In the genomic region with DNA sequence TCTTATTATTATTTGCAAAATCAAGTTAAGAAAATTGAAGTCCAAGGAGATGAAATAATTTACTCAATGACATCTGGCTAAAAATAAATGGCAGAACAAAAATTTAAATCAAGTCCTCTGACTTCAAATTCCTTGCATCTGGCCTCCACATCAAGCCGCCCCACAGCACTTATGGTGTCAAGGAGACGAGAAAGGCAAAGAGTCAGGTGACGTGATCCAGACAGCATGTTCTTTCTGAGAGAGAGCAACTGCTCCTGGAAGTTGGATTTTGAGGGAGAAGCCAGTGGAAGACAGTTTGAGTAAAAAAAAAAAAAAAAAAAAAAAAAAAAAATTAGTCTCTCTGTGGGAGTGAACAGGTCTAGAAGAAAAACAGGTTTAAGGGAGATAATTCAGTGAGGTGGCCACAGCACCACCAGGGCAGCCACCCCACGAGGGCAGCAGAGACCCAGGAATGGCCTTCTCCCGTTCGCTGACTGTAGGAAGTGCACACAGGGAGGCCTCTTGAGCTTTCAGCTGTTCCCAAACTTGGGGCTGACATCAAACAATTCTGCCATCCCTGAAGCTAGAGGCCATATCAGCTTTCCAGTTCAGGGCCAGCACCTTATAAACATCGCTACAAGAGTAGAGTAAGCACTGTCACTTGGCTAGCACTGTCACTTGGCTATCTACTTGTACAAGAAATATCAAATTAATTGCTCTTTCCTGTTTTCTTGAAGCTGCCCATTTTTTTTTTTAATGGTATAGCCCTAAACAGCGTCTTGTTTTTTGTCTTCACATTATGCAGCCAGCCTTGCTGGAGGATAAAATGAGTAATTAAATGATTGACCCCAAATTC, we compare ENCODE assay signal across 8 cellular contexts. TPM values are rescaled to one million over a fixed set of nuclear protein-coding genes. Genes with fewer than 3 reads are reported as not detected.
DNase-seq lines count a peak whose midpoint lies in the region; ATAC-seq and TF ChIP-seq lines count a peak whose summit lies in the region.

No MANE protein-coding gene starts in this region.

- peak; percentile 88 for TF ChIP-seq RAD21 in HCT116 (IDR thresholded peaks at IDR 0.05; ENCODE audit: low read depth)

- 51 to 62% methylated on average over 7 to 8 of the region's 8 CpGs for WGBS in endodermal cell (ENCODE audit: insufficient coverage in 1 of 2, insufficient read length in 1 of 2), 2 experiments
- WGBS in mesenchymal stem cell: 53% methylated on average over 8 of the region's 8 CpGs

- no peak overlapping the region for H2AK5ac ChIP-seq in mesenchymal stem cell (ENCODE audit: low read length, severe bottlenecking)

- no peak overlapping the region for H2AFZ ChIP-seq in HCT116 (ENCODE audit: low read depth, low read length, poor library complexity, severe bottlenecking)
- no peak overlapping the region for H2AFZ ChIP-seq in mesenchymal stem cell (ENCODE audit: low read depth, low read length)

- POLR2A ChIA-PET in CD4-positive, alpha-beta memory T cell (lab: Charles Lee; ENCODE audit: partially characterized antibody): interaction anchor here (0.6 to 2.8 kb wide), 6 partner anchors 10 to 287 kb away, joined by 3 to 11 read pairs (median 8); no protein-coding TSS in a partner anchor
- POLR2A ChIA-PET in HCT116 (lab: Charles Lee): interaction anchor here (0.7 kb wide), 1 partner anchor 266 kb away, joined by 3 read pairs; no protein-coding TSS in a partner anchor
- POLR2A ChIA-PET in activated CD8-positive, alpha-beta T cell treated with anti-CD3 and anti-CD28 coated beads for 36 hours (lab: Charles Lee): interaction anchor here (0.7 kb wide), 1 partner anchor 16 kb away, joined by 3 read pairs; no protein-coding TSS in a partner anchor

- peak; percentile 97 for ATAC-seq in HCT116
- peak; percentile 67 for ATAC-seq in activated CD8-positive, alpha-beta T cell treated with anti-CD3 and anti-CD28 coated beads for 36 hours

- H3K9ac ChIP-seq in HCT116 (ENCODE audit: low read length): no peak overlapping the region
- no peak overlapping the region for H3K9ac ChIP-seq in endodermal cell (ENCODE audit: extremely low read depth, low read length, poor library complexity, severe bottlenecking)
- no peak overlapping the region for H3K9ac ChIP-seq in mesenchymal stem cell (ENCODE audit: low read length)

- peak overlapping the region in 3 of 7 donors; percentile 11 to 80 (median 47) for H3K27ac Mint-ChIP-seq in CD4-positive, alpha-beta memory T cell
- H3K27ac Mint-ChIP-seq in activated CD8-positive, alpha-beta T cell treated with anti-CD3 and anti-CD28 coated beads for 36 hours: no peak overlapping the region
- no peak overlapping the region for H3K27ac Mint-ChIP-seq in endodermal cell

- DNase-seq in CD4-positive, alpha-beta memory T cell: peak in 4 of 5 donors; percentile 41 to 54 (median 52)
- DNase-seq in HCT116 (ENCODE audit: low read depth, low spot score) (peak; percentile 42), NCI-H526 (lab: John Stamatoyannopoulos, UW) (peak; percentile 13 to 77), endodermal cell (peak; percentile 92), mesenchymal stem cell (peak; percentile 77), NCI-H446 treated with DMSO at 0.1 percent for 48 hours (lab: John Stamatoyannopoulos, UW) (no peak)
- DNase-seq in activated CD8-positive, alpha-beta T cell treated with anti-CD3 and anti-CD28 coated beads for 36 hours: peak; percentile 77
- DNase-seq in stimulated activated CD8-positive, alpha-beta memory T cell treated with anti-CD3 and anti-CD28 coated beads, Interleukin-4, amount 100 ng/mL, for 24 hours (ENCODE audit: low read depth): peak; percentile 43

- no peak overlapping the region for H3K27ac ChIP-seq in CD4-positive, alpha-beta memory T cell (ENCODE audit: low read depth, low read length)
- H3K27ac ChIP-seq in HCT116 (ENCODE audit: low read depth, low read length) (no peak overlapping the region), endodermal cell (ENCODE audit: low read depth, low read length) (no peak overlapping the region), mesenchymal stem cell (ENCODE audit: low read length, poor library complexity, severe bottlenecking) (no peak overlapping the region)

- no peaks in the 10 kb centered on the region for H3K27me3 Mint-ChIP-seq in CD4-positive, alpha-beta memory T cell
- H3K27me3 Mint-ChIP-seq in activated CD8-positive, alpha-beta T cell treated with anti-CD3 and anti-CD28 coated beads for 36 hours: no peaks in the 10 kb centered on the region
- no peaks in the 10 kb centered on the region for H3K27me3 Mint-ChIP-seq in endodermal cell (ENCODE audit: insufficient read depth)

- H3K14ac ChIP-seq in mesenchymal stem cell (ENCODE audit: low read length in 2 of 2): no peak overlapping the region

- H4K8ac ChIP-seq in mesenchymal stem cell (ENCODE audit: low read length): no peak overlapping the region

- TF ChIP-seq CTCF in HCT116 (IDR thresholded peaks at IDR 0.05 in 2 of 3, conservative IDR thresholded peaks at IDR 0.05 in 1 of 3; ENCODE audit: borderline replicate concordance in 1 of 3, insufficient read depth in 1 of 3, low read depth in 2 of 3, low read length in 2 of 3) (peak; percentile 59 to 84 (median 67)), endodermal cell (conservative IDR thresholded peaks at IDR 0.05) (peak; percentile 92)
- TF ChIP-seq CTCF in activated CD8-positive, alpha-beta T cell treated with anti-CD3 and anti-CD28 coated beads for 36 hours (IDR thresholded peaks at IDR 0.05): peak; percentile 52

- RAD21 ChIA-PET in HCT116 (lab: Charles Lee; ENCODE audit: low non-redundant PET in 1 of 2, low total read pairs in 2 of 2, uncharacterized antibody in 2 of 2, unreplicated experiment in 2 of 2): interaction anchor here (0.6 to 1.4 kb wide), 8 partner anchors 26 to 784 kb away, joined by 3 to 7 read pairs (median 3); no protein-coding TSS in a partner anchor

- H3K79me1 ChIP-seq in mesenchymal stem cell (replicated peaks; ENCODE audit: low read length, poor library complexity, severe bottlenecking): no peaks in the 10 kb centered on the region

- H4K91ac ChIP-seq in mesenchymal stem cell (ENCODE audit: low read length): no peak overlapping the region

- no peak overlapping the region for H2BK120ac ChIP-seq in mesenchymal stem cell (ENCODE audit: low read depth, low read length)

- H3K27me3 ChIP-seq in CD4-positive, alpha-beta memory T cell (ENCODE audit: insufficient read depth, low read length): no peaks in the 10 kb centered on the region
- H3K27me3 ChIP-seq in HCT116 (ENCODE audit: insufficient read depth, low read length): no peaks in the 10 kb centered on the region
- H3K27me3 ChIP-seq in endodermal cell (ENCODE audit: control insufficient read depth, insufficient read depth, low read length, poor library complexity, severe bottlenecking): no peaks in the 10 kb centered on the region
- H3K27me3 ChIP-seq in mesenchymal stem cell (ENCODE audit: control insufficient read depth in 1 of 2, insufficient read depth in 1 of 2, low read length in 2 of 2): no peaks in the 10 kb centered on the region

- H3K4me2 ChIP-seq in HCT116 (ENCODE audit: low read length) (no peak overlapping the region), mesenchymal stem cell (ENCODE audit: low read length, poor library complexity, severe bottlenecking) (no peak overlapping the region)

- H2BK15ac ChIP-seq in mesenchymal stem cell (ENCODE audit: low read depth, poor library complexity, severe bottlenecking): no peak overlapping the region

- H4K20me1 ChIP-seq in HCT116 (ENCODE audit: insufficient read depth): no peaks in the 10 kb centered on the region

- TF ChIP-seq POLR2A in HCT116 (IDR thresholded peaks at IDR 0.05; ENCODE audit: borderline replicate concordance, extremely low read depth, insufficient read depth, insufficient read length): no peak

- no TSS peak for BruUV-seq in HCT116 (replicated peaks; lab: Mats Ljungman, UMichigan)

- no peak overlapping the region for H3K4ac ChIP-seq in mesenchymal stem cell (ENCODE audit: low read depth in 1 of 2, low read length in 2 of 2)

- peaks cover 29% of the 10 kb centered on the region for H3K4me1 ChIP-seq in CD4-positive, alpha-beta memory T cell (ENCODE audit: insufficient read depth, low read length)
- H3K4me1 ChIP-seq in HCT116 (ENCODE audit: control insufficient read depth in 1 of 2, insufficient read depth in 2 of 2, low read length in 2 of 2): no peaks in the 10 kb centered on the region
- H3K4me1 ChIP-seq in endodermal cell (ENCODE audit: control insufficient read depth, insufficient read depth, low read length): no peaks in the 10 kb centered on the region
- H3K4me1 ChIP-seq in mesenchymal stem cell (ENCODE audit: control insufficient read depth, insufficient read depth, low read depth, low read length): no peaks in the 10 kb centered on the region

- H3K36me3 ChIP-seq in CD4-positive, alpha-beta memory T cell (ENCODE audit: insufficient read depth, low read length): no peaks in the 10 kb centered on the region
- H3K36me3 ChIP-seq in HCT116 (ENCODE audit: control insufficient read depth in 1 of 2, insufficient read depth in 2 of 2, low read length in 2 of 2) (no peaks in the 10 kb centered on the region), endodermal cell (ENCODE audit: control insufficient read depth, insufficient read depth, low read length) (no peaks in the 10 kb centered on the region), mesenchymal stem cell (ENCODE audit: control insufficient read depth in 1 of 2, insufficient read depth in 2 of 2, low read depth in 1 of 2, low read length in 2 of 2) (no peaks in the 10 kb centered on the region)

- no peaks in the 10 kb centered on the region for H3K9me3 ChIP-seq in CD4-positive, alpha-beta memory T cell (ENCODE audit: control insufficient read depth in 1 of 2, low read length in 2 of 2)
- H3K9me3 ChIP-seq in HCT116 (ENCODE audit: control insufficient read depth in 1 of 2, insufficient read depth in 1 of 2, low read depth in 1 of 2, low read length in 2 of 2) (no peaks in the 10 kb centered on the region), endodermal cell (ENCODE audit: control insufficient read depth, low read length) (no peaks in the 10 kb centered on the region), mesenchymal stem cell (ENCODE audit: control insufficient read depth, low read length) (no peaks in the 10 kb centered on the region)

- no peaks in the 10 kb centered on the region for H3K9me2 ChIP-seq in HCT116 (ENCODE audit: insufficient read depth)

- peaks cover 0 to 2% (median 0%) of the 10 kb centered on the region in 8 donors for H3K9me3 Mint-ChIP-seq in CD4-positive, alpha-beta memory T cell
- H3K9me3 Mint-ChIP-seq in activated CD8-positive, alpha-beta T cell treated with anti-CD3 and anti-CD28 coated beads for 36 hours: no peaks in the 10 kb centered on the region
- no peaks in the 10 kb centered on the region for H3K9me3 Mint-ChIP-seq in endodermal cell

- no peak overlapping the region for H3K18ac ChIP-seq in mesenchymal stem cell (ENCODE audit: low read depth in 1 of 2, low read length in 2 of 2)

- no peak overlapping the region for H3K23ac ChIP-seq in mesenchymal stem cell (ENCODE audit: low read length in 2 of 2)

- H3K79me2 ChIP-seq in HCT116 (ENCODE audit: insufficient read depth, low read length): no peaks in the 10 kb centered on the region

- no peak overlapping the region for H2BK5ac ChIP-seq in mesenchymal stem cell (ENCODE audit: low read depth, low read length, poor library complexity, severe bottlenecking)

- H3K4me3 Mint-ChIP-seq in CD4-positive, alpha-beta memory T cell: no peak overlapping the region
- H3K4me3 Mint-ChIP-seq in activated CD8-positive, alpha-beta T cell treated with anti-CD3 and anti-CD28 coated beads for 36 hours: no peak overlapping the region
- H3K4me3 Mint-ChIP-seq in endodermal cell: no peak overlapping the region

- H2BK12ac ChIP-seq in mesenchymal stem cell (ENCODE audit: low read length in 2 of 2): no peak overlapping the region

- intact Hi-C loops in CD4-positive, alpha-beta memory T cell (cut with micrococcal nuclease): loop anchor here (1.0 to 5.0 kb wide), 4 partner anchors 231 to 886 kb away; no protein-coding TSS in a partner anchor
- intact Hi-C loops in HCT116 (cut with micrococcal nuclease): loop anchor here (1.0 to 5.0 kb wide), 4 partner anchors 175 to 511 kb away; no protein-coding TSS in a partner anchor
- intact Hi-C loops in activated CD8-positive, alpha-beta T cell treated with anti-CD3 and anti-CD28 coated beads for 36 hours (cut with micrococcal nuclease): no loop called here

- CTCF ChIA-PET in CD4-positive, alpha-beta memory T cell (lab: Charles Lee; ENCODE audit: partially characterized antibody): interaction anchor here (0.6 to 3.1 kb wide), 30 partner anchors 8 to 348 kb away, joined by 3 to 42 read pairs (median 4); no protein-coding TSS in a partner anchor
- CTCF ChIA-PET in HCT116 (lab: Charles Lee): interaction anchor here (0.6 to 3.2 kb wide), 15 partner anchors 9 to 888 kb away, joined by 3 to 41 read pairs (median 6); partner anchors contain the start of gene INKA2
- CTCF ChIA-PET in activated CD8-positive, alpha-beta T cell treated with anti-CD3 and anti-CD28 coated beads for 36 hours (lab: Charles Lee): interaction anchor here (0.7 to 9.9 kb wide), 27 partner anchors 9 to 888 kb away, joined by 3 to 99 read pairs (median 5); partner anchors contain the start of genes ADORA3 and TMIGD3

- H3K36me3 Mint-ChIP-seq in CD4-positive, alpha-beta memory T cell: peaks cover 12 to 13% of the 10 kb centered on the region in 2 donors
- peaks cover 12% of the 10 kb centered on the region for H3K36me3 Mint-ChIP-seq in activated CD8-positive, alpha-beta T cell treated with anti-CD3 and anti-CD28 coated beads for 36 hours (ENCODE audit: low read depth)
- no peaks in the 10 kb centered on the region for H3K36me3 Mint-ChIP-seq in endodermal cell (ENCODE audit: low read depth)

- peaks cover 31 to 55% (median 44%) of the 10 kb centered on the region in 4 donors for H3K4me1 Mint-ChIP-seq in CD4-positive, alpha-beta memory T cell
- peaks cover 29% of the 10 kb centered on the region for H3K4me1 Mint-ChIP-seq in activated CD8-positive, alpha-beta T cell treated with anti-CD3 and anti-CD28 coated beads for 36 hours (ENCODE audit: low read depth)
- H3K4me1 Mint-ChIP-seq in endodermal cell: no peaks in the 10 kb centered on the region

- H3K4me3 ChIP-seq in CD4-positive, alpha-beta memory T cell (ENCODE audit: low read length in 2 of 2): no peak overlapping the region
- H3K4me3 ChIP-seq in HCT116 (replicated peaks in 1 of 2; ENCODE audit: low read depth in 1 of 2, low read length in 2 of 2): no peak overlapping the region
- H3K4me3 ChIP-seq in endodermal cell (ENCODE audit: low read length): no peak overlapping the region
- H3K4me3 ChIP-seq in mesenchymal stem cell (ENCODE audit: insufficient read depth in 1 of 2, low read depth in 1 of 2, low read length in 2 of 2): no peak overlapping the region

RNA-seq across cellular contexts. Expression of gene C1orf162, which starts 7.8 kb away (rescaled TPM):
- total RNA-seq in CD4-positive, alpha-beta memory T cell: 10 to 100 TPM; 74.9 to 75.9 TPM
- 100 to 1,000 TPM; 139 to 274 TPM for polyA plus RNA-seq in CD4-positive, alpha-beta memory T cell
- total RNA-seq in HCT116 (2021; ENCODE audit: unreplicated experiment) (0.52 TPM), endodermal cell (under 1 TPM; 0.26 to 0.60 TPM)
- 0.17 and 0.33 TPM in 2 replicates for polyA plus RNA-seq in HCT116 (2012)
- 1 to 10 TPM; 4.5 to 4.7 TPM for total RNA-seq in activated CD8-positive, alpha-beta T cell treated with anti-CD3 and anti-CD28 coated beads for 36 hours
- polyA plus RNA-seq in endodermal cell (2013, experiment 1 of 2): 0.93 TPM
- 0.95 TPM for polyA plus RNA-seq in endodermal cell (2013, experiment 2 of 2)
- 0.07 TPM for polyA plus RNA-seq in mesenchymal stem cell (2013, experiment 1 of 2)
- 0.08 TPM for polyA plus RNA-seq in mesenchymal stem cell (2013, experiment 2 of 2)

RNA-seq across cellular contexts. Expression of gene ADORA3, which starts 21.8 kb away (rescaled TPM):
- under 1 TPM; 0.41 to 0.42 TPM for total RNA-seq in CD4-positive, alpha-beta memory T cell
- under 1 TPM in 1 of 2 donors, not detected in 1; 0.46 TPM for polyA plus RNA-seq in CD4-positive, alpha-beta memory T cell
- total RNA-seq in HCT116 (2021; ENCODE audit: unreplicated experiment) (not detected), endodermal cell (not detected)
- not detected in 2 replicates for polyA plus RNA-seq in HCT116 (2012)
- total RNA-seq in activated CD8-positive, alpha-beta T cell treated with anti-CD3 and anti-CD28 coated beads for 36 hours: not detected
- polyA plus RNA-seq in endodermal cell (2013, experiment 1 of 2): not detected
- polyA plus RNA-seq in endodermal cell (2013, experiment 2 of 2): not detected
- 0.06 TPM for polyA plus RNA-seq in mesenchymal stem cell (2013, experiment 1 of 2)
- polyA plus RNA-seq in mesenchymal stem cell (2013, experiment 2 of 2): not detected

RNA-seq across cellular contexts. Expression of gene TMIGD3, which starts 21.8 kb away (rescaled TPM):
- total RNA-seq in CD4-positive, alpha-beta memory T cell: not detected
- not detected for polyA plus RNA-seq in CD4-positive, alpha-beta memory T cell
- total RNA-seq in HCT116 (2021; ENCODE audit: unreplicated experiment) (not detected), endodermal cell (not detected)
- polyA plus RNA-seq in HCT116 (2012): not detected in 2 replicates
- not detected for total RNA-seq in activated CD8-positive, alpha-beta T cell treated with anti-CD3 and anti-CD28 coated beads for 36 hours
- not detected for polyA plus RNA-seq in endodermal cell (2013, experiment 1 of 2)
- polyA plus RNA-seq in endodermal cell (2013, experiment 2 of 2): not detected
- 0.14 TPM for polyA plus RNA-seq in mesenchymal stem cell (2013, experiment 1 of 2)
- 0.16 TPM for polyA plus RNA-seq in mesenchymal stem cell (2013, experiment 2 of 2)

RNA-seq across cellular contexts. Expression of gene ATP5PB, which starts 32.3 kb away (rescaled TPM):
- 100 to 1,000 TPM; 103 to 112 TPM for total RNA-seq in CD4-positive, alpha-beta memory T cell
- 100 to 1,000 TPM; 487 to 655 TPM for polyA plus RNA-seq in CD4-positive, alpha-beta memory T cell
- total RNA-seq in HCT116 (2021; ENCODE audit: unreplicated experiment): 323 TPM
- 289 and 350 TPM in 2 replicates for polyA plus RNA-seq in HCT116 (2012)
- 100 to 1,000 TPM; 341 to 342 TPM for total RNA-seq in activated CD8-positive, alpha-beta T cell treated with anti-CD3 and anti-CD28 coated beads for 36 hours
- 100 to 1,000 TPM; 165 to 181 TPM for total RNA-seq in endodermal cell
- polyA plus RNA-seq in endodermal cell (2013, experiment 1 of 2): 310 TPM
- 311 TPM for polyA plus RNA-seq in endodermal cell (2013, experiment 2 of 2)
- polyA plus RNA-seq in mesenchymal stem cell (2013, experiment 1 of 2): 268 TPM
- polyA plus RNA-seq in mesenchymal stem cell (2013, experiment 2 of 2): 284 TPM

RNA-seq across cellular contexts. Expression of gene WDR77, which starts 32.5 kb away (rescaled TPM):
- 10 to 100 TPM; 26.3 to 30.3 TPM for total RNA-seq in CD4-positive, alpha-beta memory T cell
- polyA plus RNA-seq in CD4-positive, alpha-beta memory T cell: 10 to 100 TPM; 38.5 to 52.6 TPM
- total RNA-seq in HCT116 (2021; ENCODE audit: unreplicated experiment) (42.5 TPM), endodermal cell (10 to 100 TPM; 60.4 to 68.4 TPM)
- polyA plus RNA-seq in HCT116 (2012): 28.4 and 31.7 TPM in 2 replicates
- total RNA-seq in activated CD8-positive, alpha-beta T cell treated with anti-CD3 and anti-CD28 coated beads for 36 hours: 10 to 100 TPM; 54.0 to 54.6 TPM
- polyA plus RNA-seq in endodermal cell (2013, experiment 1 of 2): 41.7 TPM
- polyA plus RNA-seq in endodermal cell (2013, experiment 2 of 2): 39.0 TPM
- 23.8 TPM for polyA plus RNA-seq in mesenchymal stem cell (2013, experiment 1 of 2)
- polyA plus RNA-seq in mesenchymal stem cell (2013, experiment 2 of 2): 23.2 TPM

Comparison
In these comparisons a context has a peak if more than half of its experiments do, and no peak if none do; other contexts are left out.
1. RNA of gene C1orf162, which starts 7.8 kb away (total RNA-seq): 74.9 to 75.9 TPM in CD4-positive, alpha-beta memory T cell; 4.5 to 4.7 TPM in activated CD8-positive, alpha-beta T cell treated with anti-CD3 and anti-CD28 coated beads for 36 hours, 0.26 to 0.60 TPM in endodermal cell and 0.52 TPM in HCT116 (single experiment); every median in the first group is over 10 times any median in the second.
2. Peak in every context shown above with its lines, with median percentiles within 50 percentile points of each other: CTCF ChIP-seq.